In the genomic region with DNA sequence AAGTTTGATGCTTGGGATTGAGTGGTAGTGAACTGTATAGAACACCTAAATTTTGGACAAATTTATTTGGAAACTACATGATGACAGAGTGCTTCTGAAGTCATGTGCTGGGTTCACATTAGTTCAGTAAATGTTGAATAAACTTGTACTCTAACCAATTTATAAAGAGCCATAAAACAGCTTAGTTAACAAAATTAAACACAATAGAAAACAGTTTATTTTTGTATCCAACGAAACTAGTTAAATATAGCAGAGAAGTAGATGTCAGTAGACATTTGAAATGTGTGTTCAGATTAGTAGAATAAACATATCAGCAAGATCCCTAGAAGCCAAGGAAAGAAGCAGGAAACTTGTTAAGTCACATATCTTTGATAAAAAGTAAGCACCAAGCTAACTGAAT, we compare ENCODE assay signal across 3 cellular contexts.
TF ChIP-seq lines count a peak whose summit lies in the region.

No MANE protein-coding gene starts in this region.

TF ChIP-seq in SK-N-SH, 30 proteins besides CTCF, POLR2A, EP300 and RAD21 (continued from another document):
- TF ChIP-seq GABPA (IDR thresholded peaks at IDR 0.05; ENCODE audit: low read depth) (no peak), MEF2A (IDR thresholded peaks at IDR 0.05; ENCODE audit: borderline replicate concordance, low read depth) (no peak), CHD2 (IDR thresholded peaks at IDR 0.05; ENCODE audit: low read length, partially characterized antibody) (no peak), FOSL2 (IDR thresholded peaks at IDR 0.05; ENCODE audit: borderline replicate concordance, low read depth) (no peak), GATA2 (CRISPR knock-in tag; IDR thresholded peaks at IDR 0.05) (no peak), TCF12 (IDR thresholded peaks at IDR 0.05) (no peak), TEAD4 (IDR thresholded peaks at IDR 0.05; ENCODE audit: borderline replicate concordance, insufficient read depth) (no peak), FOXM1 (IDR thresholded peaks at IDR 0.05; ENCODE audit: low read depth) (no peak), SMC3 (IDR thresholded peaks at IDR 0.05; ENCODE audit: low read depth, low read length) (no peak), JUND (IDR thresholded peaks at IDR 0.05) (no peak), RCOR1 (IDR thresholded peaks at IDR 0.05; ENCODE audit: low read length) (no peak)
- TF ChIP-seq, protein P1, sequence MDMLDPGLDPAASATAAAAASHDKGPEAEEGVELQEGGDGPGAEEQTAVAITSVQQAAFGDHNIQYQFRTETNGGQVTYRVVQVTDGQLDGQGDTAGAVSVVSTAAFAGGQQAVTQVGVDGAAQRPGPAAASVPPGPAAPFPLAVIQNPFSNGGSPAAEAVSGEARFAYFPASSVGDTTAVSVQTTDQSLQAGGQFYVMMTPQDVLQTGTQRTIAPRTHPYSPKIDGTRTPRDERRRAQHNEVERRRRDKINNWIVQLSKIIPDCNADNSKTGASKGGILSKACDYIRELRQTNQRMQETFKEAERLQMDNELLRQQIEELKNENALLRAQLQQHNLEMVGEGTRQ (IDR thresholded peaks at IDR 0.05; ENCODE audit: borderline replicate concordance, low read depth, low read length), result no peak
- TF ChIP-seq, protein P2, sequence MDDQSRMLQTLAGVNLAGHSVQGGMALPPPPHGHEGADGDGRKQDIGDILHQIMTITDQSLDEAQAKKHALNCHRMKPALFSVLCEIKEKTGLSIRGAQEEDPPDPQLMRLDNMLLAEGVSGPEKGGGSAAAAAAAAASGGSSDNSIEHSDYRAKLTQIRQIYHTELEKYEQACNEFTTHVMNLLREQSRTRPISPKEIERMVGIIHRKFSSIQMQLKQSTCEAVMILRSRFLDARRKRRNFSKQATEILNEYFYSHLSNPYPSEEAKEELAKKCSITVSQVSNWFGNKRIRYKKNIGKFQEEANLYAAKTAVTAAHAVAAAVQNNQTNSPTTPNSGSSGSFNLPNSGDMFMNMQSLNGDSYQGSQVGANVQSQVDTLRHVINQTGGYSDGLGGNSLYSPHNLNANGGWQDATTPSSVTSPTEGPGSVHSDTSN (IDR thresholded peaks at IDR 0.05), result no peak
- TF ChIP-seq, protein P3, sequence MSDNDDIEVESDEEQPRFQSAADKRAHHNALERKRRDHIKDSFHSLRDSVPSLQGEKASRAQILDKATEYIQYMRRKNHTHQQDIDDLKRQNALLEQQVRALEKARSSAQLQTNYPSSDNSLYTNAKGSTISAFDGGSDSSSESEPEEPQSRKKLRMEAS (IDR thresholded peaks at IDR 0.05; ENCODE audit: low read depth), result no peak
- TF ChIP-seq, protein P4, sequence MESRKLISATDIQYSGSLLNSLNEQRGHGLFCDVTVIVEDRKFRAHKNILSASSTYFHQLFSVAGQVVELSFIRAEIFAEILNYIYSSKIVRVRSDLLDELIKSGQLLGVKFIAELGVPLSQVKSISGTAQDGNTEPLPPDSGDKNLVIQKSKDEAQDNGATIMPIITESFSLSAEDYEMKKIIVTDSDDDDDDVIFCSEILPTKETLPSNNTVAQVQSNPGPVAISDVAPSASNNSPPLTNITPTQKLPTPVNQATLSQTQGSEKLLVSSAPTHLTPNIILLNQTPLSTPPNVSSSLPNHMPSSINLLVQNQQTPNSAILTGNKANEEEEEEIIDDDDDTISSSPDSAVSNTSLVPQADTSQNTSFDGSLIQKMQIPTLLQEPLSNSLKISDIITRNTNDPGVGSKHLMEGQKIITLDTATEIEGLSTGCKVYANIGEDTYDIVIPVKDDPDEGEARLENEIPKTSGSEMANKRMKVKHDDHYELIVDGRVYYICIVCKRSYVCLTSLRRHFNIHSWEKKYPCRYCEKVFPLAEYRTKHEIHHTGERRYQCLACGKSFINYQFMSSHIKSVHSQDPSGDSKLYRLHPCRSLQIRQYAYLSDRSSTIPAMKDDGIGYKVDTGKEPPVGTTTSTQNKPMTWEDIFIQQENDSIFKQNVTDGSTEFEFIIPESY (IDR thresholded peaks at IDR 0.05; ENCODE audit: borderline replicate concordance, low read depth), result no peak

TF ChIP-seq in SK-N-SH treated with all-trans-retinoic acid at 6 μM for 48 hours, 23 proteins besides CTCF, POLR2A, EP300 and RAD21 (continued from another document):
- TF ChIP-seq RARB (CRISPR knock-in tag; IDR thresholded peaks at IDR 0.05), result no peak
- TF ChIP-seq, protein P5, sequence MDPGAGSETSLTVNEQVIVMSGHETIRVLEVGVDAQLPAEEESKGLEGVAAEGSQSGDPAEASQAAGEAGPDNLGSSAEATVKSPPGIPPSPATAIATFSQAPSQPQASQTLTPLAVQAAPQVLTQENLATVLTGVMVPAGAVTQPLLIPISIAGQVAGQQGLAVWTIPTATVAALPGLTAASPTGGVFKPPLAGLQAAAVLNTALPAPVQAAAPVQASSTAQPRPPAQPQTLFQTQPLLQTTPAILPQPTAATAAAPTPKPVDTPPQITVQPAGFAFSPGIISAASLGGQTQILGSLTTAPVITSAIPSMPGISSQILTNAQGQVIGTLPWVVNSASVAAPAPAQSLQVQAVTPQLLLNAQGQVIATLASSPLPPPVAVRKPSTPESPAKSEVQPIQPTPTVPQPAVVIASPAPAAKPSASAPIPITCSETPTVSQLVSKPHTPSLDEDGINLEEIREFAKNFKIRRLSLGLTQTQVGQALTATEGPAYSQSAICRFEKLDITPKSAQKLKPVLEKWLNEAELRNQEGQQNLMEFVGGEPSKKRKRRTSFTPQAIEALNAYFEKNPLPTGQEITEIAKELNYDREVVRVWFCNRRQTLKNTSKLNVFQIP (CRISPR knock-in tag; IDR thresholded peaks at IDR 0.05; ENCODE audit: borderline replicate concordance, low read depth), result no peak
- no peak for TF ChIP-seq ZFP3 (CRISPR knock-in tag; IDR thresholded peaks at IDR 0.05)
- TF ChIP-seq ZNF70 (CRISPR knock-in tag; IDR thresholded peaks at IDR 0.05), result no peak
- no peak for TF ChIP-seq BACH2 (CRISPR knock-in tag; IDR thresholded peaks at IDR 0.05; ENCODE audit: borderline replicate concordance)
- TF ChIP-seq, protein P6, sequence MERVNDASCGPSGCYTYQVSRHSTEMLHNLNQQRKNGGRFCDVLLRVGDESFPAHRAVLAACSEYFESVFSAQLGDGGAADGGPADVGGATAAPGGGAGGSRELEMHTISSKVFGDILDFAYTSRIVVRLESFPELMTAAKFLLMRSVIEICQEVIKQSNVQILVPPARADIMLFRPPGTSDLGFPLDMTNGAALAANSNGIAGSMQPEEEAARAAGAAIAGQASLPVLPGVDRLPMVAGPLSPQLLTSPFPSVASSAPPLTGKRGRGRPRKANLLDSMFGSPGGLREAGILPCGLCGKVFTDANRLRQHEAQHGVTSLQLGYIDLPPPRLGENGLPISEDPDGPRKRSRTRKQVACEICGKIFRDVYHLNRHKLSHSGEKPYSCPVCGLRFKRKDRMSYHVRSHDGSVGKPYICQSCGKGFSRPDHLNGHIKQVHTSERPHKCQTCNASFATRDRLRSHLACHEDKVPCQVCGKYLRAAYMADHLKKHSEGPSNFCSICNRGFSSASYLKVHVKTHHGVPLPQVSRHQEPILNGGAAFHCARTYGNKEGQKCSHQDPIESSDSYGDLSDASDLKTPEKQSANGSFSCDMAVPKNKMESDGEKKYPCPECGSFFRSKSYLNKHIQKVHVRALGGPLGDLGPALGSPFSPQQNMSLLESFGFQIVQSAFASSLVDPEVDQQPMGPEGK (CRISPR knock-in tag; IDR thresholded peaks at IDR 0.05; ENCODE audit: borderline replicate concordance), result no peak
- no peak for TF ChIP-seq OSR1 (CRISPR knock-in tag; IDR thresholded peaks at IDR 0.05)

TF ChIP-seq in K562, 482 proteins besides CTCF, POLR2A, EP300 and RAD21:
- TF ChIP-seq C11orf30 (IDR thresholded peaks at IDR 0.05; ENCODE audit: low read depth), result peak; percentile 53
- TF ChIP-seq NCOA6 (IDR thresholded peaks at IDR 0.05), result no peak
- peak; percentile 62 for TF ChIP-seq ZNF316 (IDR thresholded peaks at IDR 0.05)
